8 cellular contexts compared by ENCODE assay signal in genomic region chr11:119666463-119667131, GRCh38.
DNase-seq lines count a peak whose midpoint lies in the region; ATAC-seq and TF ChIP-seq lines count a peak whose summit lies in the region.

No MANE protein-coding gene starts in this region.

- peaks cover 0 to 5% of the 10 kb centered on the region in 2 donors for H3K36me3 ChIP-seq in left lung

- no peak overlapping the region for H3K4me3 ChIP-seq in left lung

- H3K9me3 ChIP-seq in left lung, result no peaks in the 10 kb centered on the region

- no peaks in the 10 kb centered on the region for H3K27me3 ChIP-seq in left lung

- no peak overlapping the region for H3K27ac ChIP-seq in left lung

- ATAC-seq in HG02678 (IDR thresholded peaks at IDR 0.05; ENCODE audit: unreplicated experiment) (peak; percentile 91), left lung (peak; percentile 98)

- TF ChIP-seq CTCF in left lung (IDR thresholded peaks at IDR 0.05), result peak; percentile 93 to 94

- DNase-seq in NCI-H2107 treated with DMSO at 0.1 percent for 48 hours (lab: John Stamatoyannopoulos, UW; ENCODE audit: unreplicated experiment) (peak; percentile 27), NCI-H2107 (lab: John Stamatoyannopoulos, UW) (no peak), NCI-H2196 (lab: John Stamatoyannopoulos, UW; ENCODE audit: unreplicated experiment) (peak; percentile 87), dermis blood vessel endothelial cell (peak; percentile 86), left lung (peak; percentile 78 to 94)
- peak; percentile 52 for DNase-seq in activated CD4-positive, alpha-beta T cell treated with anti-CD3 and anti-CD28 coated beads, Interleukin-2, amount 50 U/mL, for 1 hour
- DNase-seq in stimulated activated CD4-positive, alpha-beta T cell treated with anti-CD3 and anti-CD28 coated beads, Interleukin-4, amount 100 ng/mL, for 48 hours (ENCODE audit: low read depth in 2 of 2), result peak; percentile 44 to 49

- intact Hi-C loops in left lung (cut with DNase I), result loop anchor here in 1 of 2 donors (5.0 kb wide), 2 partner anchors 71 to 441 kb away; no protein-coding TSS in a partner anchor

- H3K4me1 ChIP-seq in left lung, result peaks cover 7 to 11% of the 10 kb centered on the region in 2 donors
